ENCODE assay signal across 8 cellular contexts in genomic region chr11:118956094-118956846, GRCh38. TPM values are rescaled to one million over a fixed set of nuclear protein-coding genes. Genes with fewer than 3 reads are reported as not detected.
A peak's percentile ranks its signal among the peaks of the same experiment; 100 is the strongest.
DNase-seq lines count a peak whose midpoint lies in the region; ATAC-seq lines count a peak whose summit lies in the region.

TSS of gene UPK2 (plus strand) at chr11:118956298. CDS start at chr11:118956351, 53 bp downstream.

- H3K27me3 Mint-ChIP-seq in activated naive CD8-positive, alpha-beta T cell treated with anti-CD3 and anti-CD28 coated beads, Interleukin-2, amount 10 ng/mL, durations not matched to agents 7 days and 5 days, result no peaks in the 10 kb centered on the region

- H3K27ac Mint-ChIP-seq in activated naive CD8-positive, alpha-beta T cell treated with anti-CD3 and anti-CD28 coated beads, Interleukin-2, amount 10 ng/mL, durations not matched to agents 7 days and 5 days, result no peak within 1 kb of the TSS

- H3K4me3 Mint-ChIP-seq in activated naive CD8-positive, alpha-beta T cell treated with anti-CD3 and anti-CD28 coated beads, Interleukin-2, amount 10 ng/mL, durations not matched to agents 7 days and 5 days, result no peak within 1 kb of the TSS

- no peak within 1 kb of the TSS for H3K4me3 ChIP-seq in aorta (ENCODE audit: low read length in 2 of 2)

- no peaks in the 10 kb centered on the region for H3K9me3 Mint-ChIP-seq in activated naive CD8-positive, alpha-beta T cell treated with anti-CD3 and anti-CD28 coated beads, Interleukin-2, amount 10 ng/mL, durations not matched to agents 7 days and 5 days

- no peaks in the 10 kb centered on the region for H3K36me3 ChIP-seq in aorta (ENCODE audit: control insufficient read depth in 1 of 2, insufficient read depth in 2 of 2, low read length in 1 of 2)

- peak; percentile 83 for ATAC-seq in GM21723 (IDR thresholded peaks at IDR 0.05; ENCODE audit: unreplicated experiment)
- ATAC-seq in activated naive CD8-positive, alpha-beta T cell treated with anti-CD3 and anti-CD28 coated beads, Interleukin-2, amount 10 ng/mL, durations not matched to agents 7 days and 5 days (ENCODE audit: low read depth), result peak; percentile 98
- ATAC-seq in aorta (ENCODE audit: low FRiP score), result peak; percentile 94

- POLR2A ChIA-PET in activated naive CD8-positive, alpha-beta T cell treated with anti-CD3 and anti-CD28 coated beads, Interleukin-2, amount 10 ng/mL, durations not matched to agents 7 days and 5 days (lab: Charles Lee), result no interaction called here

- no peaks in the 10 kb centered on the region for H3K9me3 ChIP-seq in aorta (ENCODE audit: control insufficient read depth, low read length)

- no peaks in the 10 kb centered on the region for H3K27me3 ChIP-seq in aorta (ENCODE audit: control insufficient read depth in 1 of 2, insufficient read depth in 2 of 2, low read length in 1 of 2)

- 3 to 6% methylated on average over 7 of the region's 7 CpGs for whole genome bisulfite sequencing in aorta, 2 donors

- intact Hi-C loops in cardiac septum (cut with DNase I) (loop anchor here (1.0 to 2.0 kb wide), 3 partner anchors 25 to 265 kb away; no protein-coding TSS in a partner anchor), aorta (cut with DNase I) (loop anchor here (1.0 to 2.0 kb wide), 3 partner anchors 49 to 267 kb away; no protein-coding TSS in a partner anchor)

- H3K4me1 ChIP-seq in aorta (ENCODE audit: control insufficient read depth in 1 of 2, insufficient read depth in 2 of 2, low read length in 2 of 2), result no peaks in the 10 kb centered on the region

- H3K36me3 Mint-ChIP-seq in activated naive CD8-positive, alpha-beta T cell treated with anti-CD3 and anti-CD28 coated beads, Interleukin-2, amount 10 ng/mL, durations not matched to agents 7 days and 5 days, result no peaks in the 10 kb centered on the region

- peaks cover 5% of the 10 kb centered on the region for H3K4me1 Mint-ChIP-seq in activated naive CD8-positive, alpha-beta T cell treated with anti-CD3 and anti-CD28 coated beads, Interleukin-2, amount 10 ng/mL, durations not matched to agents 7 days and 5 days

- DNase-seq in COLO668 (lab: John Stamatoyannopoulos, UW; ENCODE audit: unreplicated experiment), result peak; percentile 85
- DNase-seq in NCI-H1092 (lab: John Stamatoyannopoulos, UW), result peak; percentile 73
- DNase-seq in SW480 (ENCODE audit: low spot score), result peak; percentile 82
- peak; percentile 90 for DNase-seq in activated naive CD8-positive, alpha-beta T cell treated with anti-CD3 and anti-CD28 coated beads, Interleukin-2, amount 10 ng/mL, durations not matched to agents 7 days and 5 days
- peak; percentile 94 for DNase-seq in cardiac septum (ENCODE audit: low spot score)
- DNase-seq in pulmonary artery endothelial cell (ENCODE audit: low read depth, low spot score), result peak; percentile 22
- peak; percentile 91 to 96 for DNase-seq in aorta

- H3K27ac ChIP-seq in aorta (ENCODE audit: low read depth in 1 of 2, low read length in 2 of 2), result no peak within 1 kb of the TSS

RNA-seq across cellular contexts. Expression of gene UPK2, which starts in this region (rescaled TPM):
- total RNA-seq in activated naive CD8-positive, alpha-beta T cell treated with anti-CD3 and anti-CD28 coated beads, Interleukin-2, amount 10 ng/mL, durations not matched to agents 7 days and 5 days, result under 1 TPM in 1 of 2 experiments, not detected in 1; 0.44 TPM
- total RNA-seq in cardiac septum (not detected), pulmonary artery endothelial cell (not detected in 2 replicates), aorta (not detected)
- not detected for polyA plus RNA-seq in aorta

Comparison
In these comparisons a context has a peak if more than half of its experiments do, and no peak if none do; other contexts are left out.
1. Peak in DNase-seq and ATAC-seq in activated naive CD8-positive, alpha-beta T cell treated with anti-CD3 and anti-CD28 coated beads, Interleukin-2, amount 10 ng/mL, durations not matched to agents 7 days and 5 days; RNA of the gene not detected or under 1 TPM.
2. Peak in DNase-seq in cardiac septum; RNA of the gene not detected or under 1 TPM.
3. Peak in DNase-seq in pulmonary artery endothelial cell; RNA of the gene not detected or under 1 TPM.
4. Peak in DNase-seq and ATAC-seq in aorta; RNA of the gene not detected or under 1 TPM.
5. DNase-seq: peak in every context shown above with its lines; median percentile 94 in cardiac septum; 94 in aorta; 90 in activated naive CD8-positive, alpha-beta T cell treated with anti-CD3 and anti-CD28 coated beads, Interleukin-2, amount 10 ng/mL, durations not matched to agents 7 days and 5 days; 85 in COLO668; 82 in SW480; 73 in NCI-H1092; 22 in pulmonary artery endothelial cell.